ENCODE assay signal across 12 cellular contexts in genomic region chr15:100922192-100923040, GRCh38. TPM values are rescaled to one million over a fixed set of nuclear protein-coding genes. Genes with fewer than 3 reads are reported as not detected.
DNase-seq lines count a peak whose midpoint lies in the region; ATAC-seq and TF ChIP-seq lines count a peak whose summit lies in the region.
"Had no signal": no experiment of that assay in that cellular context is flagged by ENCODE, and none has a peak within 500 bp of the region (broad histone marks: within the 10 kb centered on the region; RNA-seq: fewer than 3 reads in every experiment).

No MANE protein-coding gene starts in this region.

- TF ChIP-seq CTCF in CD14-positive monocyte (IDR thresholded peaks at IDR 0.05), result no peak
- no peak for TF ChIP-seq CTCF in OCI-LY1 (IDR thresholded peaks at IDR 0.05; ENCODE audit: low read length)
- TF ChIP-seq CTCF in brain microvascular endothelial cell (IDR thresholded peaks at IDR 0.05; ENCODE audit: low read depth, low read length, missing control alignments), result no peak

- H3K4me2 ChIP-seq in OCI-LY1 (ENCODE audit: low read length), result peak overlapping the region; percentile 76

- peak overlapping the region; percentile 88 for H3K4me3 ChIP-seq in OCI-LY1 (ENCODE audit: low read depth, low read length, poor library complexity, severe bottlenecking)
- H3K4me3 ChIP-seq in brain microvascular endothelial cell (ENCODE audit: low read depth, low read length), result no peak overlapping the region
- H3K4me3 ChIP-seq: uterus had no signal

- ATAC-seq in GM19328 (IDR thresholded peaks at IDR 0.05; ENCODE audit: unreplicated experiment) (peak; percentile 31), HG03108 (IDR thresholded peaks at IDR 0.05; ENCODE audit: unreplicated experiment) (no peak)
- ATAC-seq: gastroesophageal sphincter had no signal

- H2AFZ ChIP-seq in OCI-LY1 (ENCODE audit: low read length), result no peak overlapping the region

- DNase-seq in CD14-positive monocyte (ENCODE audit: low spot score), result no peak
- peak; percentile 35 for DNase-seq in globus pallidus (ENCODE audit: low spot score)
- DNase-seq in brain microvascular endothelial cell, result no peak
- DNase-seq in NCI-H2196 (lab: John Stamatoyannopoulos, UW; ENCODE audit: unreplicated experiment), result no peak
- DNase-seq in NCI-H2227 (lab: John Stamatoyannopoulos, UW; ENCODE audit: unreplicated experiment), result no peak
- DNase-seq: activated naive CD4-positive, alpha-beta T cell treated with anti-CD3 and anti-CD28 coated beads, Interleukin-2, amount 50 U/mL, for 16 hours; uterus had no signal

- in situ Hi-C loops in brain microvascular endothelial cell (cut with HindIII; ENCODE audit: low pct_ligation_motif_present, low sequenced_read_pairs), result no loop called here

- H3K36me3 ChIP-seq in OCI-LY1 (ENCODE audit: insufficient read depth, low read length), result peaks cover 47% of the 10 kb centered on the region
- no peaks in the 10 kb centered on the region for H3K36me3 ChIP-seq in brain microvascular endothelial cell (replicated peaks)
- H3K36me3 ChIP-seq: uterus had no signal

- no peaks in the 10 kb centered on the region for H3K9me2 ChIP-seq in OCI-LY1 (ENCODE audit: low read depth, low read length)

- no peaks in the 10 kb centered on the region for H4K20me1 ChIP-seq in OCI-LY1 (ENCODE audit: insufficient read depth, low read length)

- peaks cover 40 to 46% of the 10 kb centered on the region in 2 donors for H3K36me3 Mint-ChIP-seq in CD14-positive monocyte

- H3K79me2 ChIP-seq in OCI-LY1 (ENCODE audit: insufficient read depth, low read length), result peaks cover 27% of the 10 kb centered on the region

- intact Hi-C loops in CD14-positive monocyte (cut with micrococcal nuclease), result loop anchor here in 1 of 2 donors (5.0 to 10.0 kb wide), 2 partner anchors 35 to 332 kb away; partner anchors contain the start of gene CHSY1

- H3F3A ChIP-seq in OCI-LY1 (ENCODE audit: insufficient read depth, low read length), result 0 out of 2 replicates have a peak, but pooled peaks cover 10% of the 10 kb centered on the region

- H3K4me3 Mint-ChIP-seq in CD14-positive monocyte, result peak overlapping the region; percentile 66 to 87

- H3K27me3 ChIP-seq in OCI-LY1 (ENCODE audit: insufficient read depth, low read length) (no peaks in the 10 kb centered on the region), brain microvascular endothelial cell (replicated peaks) (no peaks in the 10 kb centered on the region)
- H3K27me3 ChIP-seq: uterus had no signal

- H3K9me3 ChIP-seq in OCI-LY1 (ENCODE audit: low read length), result no peaks in the 10 kb centered on the region
- H3K9me3 ChIP-seq: gastroesophageal sphincter, uterus had no signal

- peaks cover 52% of the 10 kb centered on the region for H3K4me1 Mint-ChIP-seq in CD14-positive monocyte

- H3K9ac ChIP-seq in OCI-LY1 (ENCODE audit: low read length), result peak overlapping the region; percentile 92

- peak overlapping the region; percentile 92 to 95 (median 93) for H3K27ac Mint-ChIP-seq in CD14-positive monocyte

- H3K27ac ChIP-seq in OCI-LY1 (ENCODE audit: low read depth, low read length, poor library complexity, severe bottlenecking) (peak overlapping the region; percentile 93), brain microvascular endothelial cell (no peak overlapping the region)
- H3K27ac ChIP-seq: C4-2B, uterus had no signal

- H3K9me3 Mint-ChIP-seq in CD14-positive monocyte, result no peaks in the 10 kb centered on the region

- peaks cover 76% of the 10 kb centered on the region for H3K4me1 ChIP-seq in OCI-LY1 (ENCODE audit: insufficient read depth, low read length, severe bottlenecking)

- peaks cover 2 to 4% (median 4%) of the 10 kb centered on the region in 3 donors for H3K27me3 Mint-ChIP-seq in CD14-positive monocyte (ENCODE audit: low read depth in 3 of 3)

RNA-seq across cellular contexts. Expression of gene LRRK1, which starts 3.3 kb away (rescaled TPM):
- 1 to 10 TPM; 1.7 to 5.4 TPM for polyA plus RNA-seq in CD14-positive monocyte

RNA-seq across cellular contexts. Expression of gene ALDH1A3, which starts 42.8 kb away (rescaled TPM):
- polyA plus RNA-seq in CD14-positive monocyte, result not detected
